ENCODE assay signal across 17 cellular contexts in genomic region chr6:1576711-1577110, GRCh38. TPM values are rescaled to one million over a fixed set of nuclear protein-coding genes. Genes with fewer than 3 reads are reported as not detected.
DNase-seq lines count a peak whose midpoint lies in the region; ATAC-seq and TF ChIP-seq lines count a peak whose summit lies in the region.
"Had no signal": no experiment of that assay in that cellular context is flagged by ENCODE, and none has a peak within 500 bp of the region (broad histone marks: within the 10 kb centered on the region; RNA-seq: fewer than 3 reads in every experiment).

No MANE protein-coding gene starts in this region.

- H3K9me3 ChIP-seq in esophagus muscularis mucosa, result peaks cover 0 to 4% (median under 1%) of the 10 kb centered on the region in 4 donors
- no peaks in the 10 kb centered on the region for H3K9me3 ChIP-seq in prostate gland
- H3K9me3 ChIP-seq in testis, result no peaks in the 10 kb centered on the region

- TF ChIP-seq CTCF in esophagus muscularis mucosa (IDR thresholded peaks at IDR 0.05) (no peak), prostate gland (IDR thresholded peaks at IDR 0.05) (no peak), testis (IDR thresholded peaks at IDR 0.05) (no peak)

- 95% methylated on average over 11 of the region's 11 CpGs for WGBS in esophagus muscularis mucosa
- 94% methylated on average over 11 of the region's 11 CpGs for WGBS in prostate gland
- WGBS in testis, 2 donors, result 93 to 96% methylated on average over 11 of the region's 11 CpGs

- H3K36me3 ChIP-seq in esophagus muscularis mucosa (no peaks in the 10 kb centered on the region), prostate gland (no peaks in the 10 kb centered on the region), testis (ENCODE audit: low read depth, missing control alignments) (no peaks in the 10 kb centered on the region)

- ATAC-seq in HG03521 (IDR thresholded peaks at IDR 0.05; ENCODE audit: unreplicated experiment), result no peak
- ATAC-seq: GM23338, HCT116 had no signal

- H3K4me1 ChIP-seq in esophagus muscularis mucosa (peaks cover 0 to 31% (median 24%) of the 10 kb centered on the region in 4 donors), prostate gland (replicated peaks) (no peaks in the 10 kb centered on the region), testis (peaks cover 36% of the 10 kb centered on the region)

- TF ChIP-seq EP300 in esophagus muscularis mucosa (IDR thresholded peaks at IDR 0.05), result no peak

- H3K27me3 ChIP-seq in esophagus muscularis mucosa (no peaks in the 10 kb centered on the region), prostate gland (replicated peaks; ENCODE audit: insufficient read depth) (no peaks in the 10 kb centered on the region), testis (no peaks in the 10 kb centered on the region)

- peak; percentile 66 for DNase-seq in esophagus muscularis mucosa (ENCODE audit: extremely low spot score)
- DNase-seq in prostate gland (ENCODE audit: low spot score), result no peak
- no peak for DNase-seq in testis
- DNase-seq in kidney glomerular epithelial cell (lab: John Stamatoyannopoulos, UW), result no peak
- DNase-seq in NCI-H510A treated with DMSO at 0.1 percent for 48 hours (lab: John Stamatoyannopoulos, UW), result no peak
- DNase-seq: C1 segment of cervical spinal cord; Calu3; CD4-positive, alpha-beta memory T cell; COR-L47; DMS53; DMS79 treated with DMSO at 0.1 percent for 48 hours; GF-D8; H9 had no signal

- H3K27ac ChIP-seq in cingulate gyrus (ENCODE audit: low read depth, low read length) (peak overlapping the region; percentile 70), esophagus muscularis mucosa (replicated peaks in 1 of 4) (no peak overlapping the region), prostate gland (peak overlapping the region; percentile 40 to 67), testis (peak overlapping the region; percentile 22 to 75)

- H3K4me3 ChIP-seq in esophagus muscularis mucosa, result no peak overlapping the region
- no peak overlapping the region for H3K4me3 ChIP-seq in prostate gland
- H3K4me3 ChIP-seq in testis, result no peak overlapping the region
- H3K4me3 ChIP-seq: GM23338 had no signal

- intact Hi-C loops in esophagus muscularis mucosa (cut with DNase I) (no loop called here), prostate gland (cut with DNase I) (no loop called here), testis (cut with DNase I; ENCODE audit: low total_unique reads) (no loop called here)

- TF ChIP-seq POLR2A in esophagus muscularis mucosa (IDR thresholded peaks at IDR 0.05; ENCODE audit: low read depth) (no peak), prostate gland (IDR thresholded peaks at IDR 0.05) (no peak), testis (IDR thresholded peaks at IDR 0.05) (no peak)

RNA-seq across cellular contexts. Expression of gene FOXC1, which starts 33.0 kb away (rescaled TPM):
- total RNA-seq in esophagus muscularis mucosa (10 to 100 TPM in 3 of 4 donors, 1 to 10 TPM in 1; 8.7 to 19.7 (median 16.8) TPM), prostate gland (10 to 100 TPM in 1 of 2 donors, 1 to 10 TPM in 1; 9.2 to 11.2 TPM), testis (10 to 100 TPM in 1 of 2 donors, 1 to 10 TPM in 1; 9.4 to 10.6 TPM)
- 4.7 TPM for polyA plus RNA-seq in testis (ENCODE audit: insufficient read depth, low read depth, low replicate concordance)
- total RNA-seq: CD4-positive, alpha-beta memory T cell; H9 had no signal
- polyA plus RNA-seq: CD4-positive, alpha-beta memory T cell had no signal

Comparison
In these comparisons a context has a peak if more than half of its experiments do, and no peak if none do; other contexts are left out.
1. H3K27ac ChIP-seq: peak in cingulate gyrus (single experiment), prostate gland (2 of 2) and testis (2 of 2); none in esophagus muscularis mucosa (0 of 4).